ENCODE assay signal across 1 cellular context in genomic region chr1:156889802-156890585, GRCh38.
TF ChIP-seq lines count a peak whose summit lies in the region.

No MANE protein-coding gene starts in this region.

TF ChIP-seq in IMR-90, 13 proteins besides CTCF, POLR2A, EP300 and RAD21:
- TF ChIP-seq USF2 (IDR thresholded peaks at IDR 0.05; ENCODE audit: low read depth, low read length): peak; percentile 61; the same call in 1 of the 2 replicates
- TF ChIP-seq FOS (IDR thresholded peaks at IDR 0.05; ENCODE audit: low read depth, low read length): no peak
- no peak for TF ChIP-seq RCOR1 (IDR thresholded peaks at IDR 0.05; ENCODE audit: insufficient replicate concordance, low read length)
- peak; percentile 89 for TF ChIP-seq SMC3 (IDR thresholded peaks at IDR 0.05; ENCODE audit: low read depth, low read length)
- no peak for TF ChIP-seq MAFK (IDR thresholded peaks at IDR 0.05; ENCODE audit: low read depth, low read length)
- TF ChIP-seq BHLHE40 (IDR thresholded peaks at IDR 0.05; ENCODE audit: low read depth, low read length): no peak
- TF ChIP-seq ELK1 (IDR thresholded peaks at IDR 0.05; ENCODE audit: borderline replicate concordance, low read depth, low read length): no peak
- TF ChIP-seq MAZ (IDR thresholded peaks at IDR 0.05; ENCODE audit: borderline replicate concordance, low read depth, low read length): no peak
- TF ChIP-seq CHD1 (IDR thresholded peaks at IDR 0.05; ENCODE audit: low read depth, low read length): no peak
